In the genomic region with DNA sequence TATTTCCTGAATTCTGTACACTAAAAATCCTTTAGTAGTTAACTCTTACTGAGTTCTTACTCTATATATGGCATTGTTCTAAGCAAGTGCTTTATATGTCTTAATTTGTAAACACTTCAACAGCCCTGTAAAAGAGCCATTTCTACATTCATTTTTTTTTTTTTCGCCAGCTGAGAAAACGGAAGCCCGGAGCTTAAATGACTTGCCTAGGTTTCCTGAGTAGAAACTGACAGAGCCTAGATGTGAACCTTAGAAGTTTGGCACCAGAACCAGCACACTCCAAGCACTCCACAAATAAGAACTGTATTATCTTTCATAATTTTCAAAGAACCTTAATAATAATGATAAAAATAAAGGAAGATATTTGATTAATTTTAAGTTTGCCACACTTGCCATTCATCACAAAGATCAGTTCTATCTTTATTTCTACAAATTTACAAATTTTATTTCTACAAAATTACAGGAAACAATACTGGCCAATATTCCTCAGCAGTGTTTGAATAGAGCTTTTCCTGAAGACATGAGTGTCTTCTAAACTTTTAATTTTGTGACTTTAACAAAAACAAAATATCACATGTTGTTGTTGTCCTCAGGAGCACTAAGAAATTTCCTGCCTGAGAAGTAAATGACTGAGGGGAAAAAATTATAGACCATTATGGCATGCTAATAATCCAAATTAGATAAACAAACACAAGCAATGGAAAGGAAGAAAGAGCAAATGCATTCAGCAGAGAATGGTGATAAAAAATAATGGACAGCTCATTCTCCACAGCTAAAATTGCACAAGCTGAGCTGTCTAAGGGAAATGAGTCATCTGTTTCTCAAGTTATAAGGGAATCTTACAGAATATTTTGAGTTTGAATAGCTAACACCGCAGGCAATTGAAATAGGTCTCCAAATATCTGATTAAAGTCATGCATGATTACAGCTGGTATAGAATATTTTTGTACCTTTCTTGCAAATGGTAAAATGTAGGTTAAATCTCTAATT, we compare ENCODE assay signal across 8 cellular contexts.
DNase-seq lines count a peak whose midpoint lies in the region; ATAC-seq and TF ChIP-seq lines count a peak whose summit lies in the region.

No MANE protein-coding gene starts in this region.

- H3K4me3 ChIP-seq in BJ (ENCODE audit: low read depth, low read length) = no peak overlapping the region
- no peak overlapping the region for H3K4me3 ChIP-seq in cardiac fibroblast (replicated peaks in 1 of 2; ENCODE audit: low read depth in 2 of 2, low read length in 2 of 2)

- POLR2A ChIA-PET in BJ (lab: Charles Lee) = no interaction called here

- TF ChIP-seq CTCF in BJ (IDR thresholded peaks at IDR 0.05; ENCODE audit: insufficient read depth, low read depth, low read length) = no peak
- TF ChIP-seq CTCF in cardiac fibroblast (IDR thresholded peaks at IDR 0.05; ENCODE audit: low read depth, low read length) = no peak

- ATAC-seq in GM19452 (IDR thresholded peaks at IDR 0.05; ENCODE audit: unreplicated experiment) (peak; percentile 35), HG03521 (IDR thresholded peaks at IDR 0.05; ENCODE audit: unreplicated experiment) (no peak)

- CTCF ChIA-PET in BJ (lab: Yijun Ruan, JAX) = no interaction called here

- H3K27me3 ChIP-seq in BJ (ENCODE audit: control insufficient read depth, insufficient read depth, low read length) = no peaks in the 10 kb centered on the region

- DNase-seq in BJ (ENCODE audit: low read depth) (peak; percentile 71), NCI-H1930 (lab: John Stamatoyannopoulos, UW) (peak; percentile 59 to 70), cardiac fibroblast (ENCODE audit: low read depth in 2 of 2) (peak; percentile 84 to 90), pons (ENCODE audit: low spot score) (peak; percentile 22), D341Med (ENCODE audit: low spot score) (no peak), iPS-NIHi7 (ENCODE audit: extremely low spot score) (no peak)

- H3K36me3 ChIP-seq in BJ (ENCODE audit: control insufficient read depth, insufficient read depth, low read length) = peaks cover 6% of the 10 kb centered on the region

Comparison
In these comparisons a context has a peak if more than half of its experiments do, and no peak if none do; other contexts are left out.
1. DNase-seq: peak in BJ (single experiment), NCI-H1930 (2 of 2), cardiac fibroblast (2 of 2) and pons (single experiment); none in D341Med (single experiment) and iPS-NIHi7 (single experiment).